29 cellular contexts compared by ENCODE assay signal in genomic region chr16:67068212-67068753, GRCh38. TPM values are rescaled to one million over a fixed set of nuclear protein-coding genes. Genes with fewer than 3 reads are reported as not detected.
DNase-seq lines count a peak whose midpoint lies in the region; ATAC-seq, FAIRE-seq and TF ChIP-seq lines count a peak whose summit lies in the region.
"Had no signal": no experiment of that assay in that cellular context is flagged by ENCODE, and none has a peak within 500 bp of the region (broad histone marks: within the 10 kb centered on the region; RNA-seq: fewer than 3 reads in every experiment).

No MANE protein-coding gene starts in this region.

- H3K36me3 ChIP-seq in K562 (ENCODE audit: control insufficient read depth, insufficient read depth, low read length) = peaks cover 47% of the 10 kb centered on the region; the same call in 2 of the 3 replicates
- peaks cover 20 to 50% of the 10 kb centered on the region in 2 experiments for H3K36me3 ChIP-seq in mesenchymal stem cell (ENCODE audit: control insufficient read depth in 1 of 2, insufficient read depth in 2 of 2, low read depth in 1 of 2, low read length in 2 of 2)

- H2BK12ac ChIP-seq in mesenchymal stem cell (ENCODE audit: low read length in 2 of 2) = no peak overlapping the region

- H3K18ac ChIP-seq in mesenchymal stem cell (ENCODE audit: low read depth in 1 of 2, low read length in 2 of 2) = no peak overlapping the region

- 84% methylated on average over 2 of the region's 2 CpGs for WGBS in K562 (ENCODE audit: insufficient coverage, low coverage, missing lambda C conversion rate)
- 91% methylated on average over 1 of the region's 2 CpGs for WGBS in mesenchymal stem cell

- no peak for TF ChIP-seq RAD21 in K562 (CRISPR knock-in tag; conservative IDR thresholded peaks at IDR 0.05 in 1 of 2, IDR thresholded peaks at IDR 0.05 in 1 of 2)

- no peaks in the 10 kb centered on the region for H3K9me3 Mint-ChIP-seq in HFFc6
- no peaks in the 10 kb centered on the region for H3K9me3 Mint-ChIP-seq in stimulated activated naive CD8-positive, alpha-beta T cell treated with anti-CD3 and anti-CD28 coated beads, Interleukin-15, amount 100 ng/mL, for 72 hours
- H3K9me3 Mint-ChIP-seq: activated naive CD8-positive, alpha-beta T cell treated with anti-CD3 and anti-CD28 coated beads for 36 hours; activated T-helper 2 cell treated with anti-CD3 and anti-CD28 coated beads, Interferon-gamma antibody, Interleukin-2, Interleukin-4, amounts not matched to agents 10 μg/mL and 5 μg/mL and 100 μg/mL, durations not matched to agents 14 hours and 24 hours and 36 hours; CD14-positive monocyte; naive thymus-derived CD4-positive, alpha-beta T cell; stimulated activated effector memory CD8-positive, alpha-beta T cell treated with anti-CD3 and anti-CD28 coated beads, Interleukin-12 subunit alpha, Interleukin-12 subunit beta, amount 100 ng/mL, for 72 hours; WTC11 had no signal

- no peak for TF ChIP-seq POLR2A in K562 (conservative IDR thresholded peaks at IDR 0.05)

- intact Hi-C loops in K562 (cut with micrococcal nuclease) = no loop called here

- no peak overlapping the region for H2BK120ac ChIP-seq in mesenchymal stem cell (ENCODE audit: low read depth, low read length)

- no peak for FAIRE-seq in K562 (lab: Jason Lieb, UNC)
- FAIRE-seq: G401.6 had no signal

- no peak overlapping the region for H3K4me3 Mint-ChIP-seq in HFFc6
- no peak overlapping the region for H3K4me3 Mint-ChIP-seq in stimulated activated naive CD8-positive, alpha-beta T cell treated with anti-CD3 and anti-CD28 coated beads, Interleukin-15, amount 100 ng/mL, for 72 hours
- H3K4me3 Mint-ChIP-seq: activated naive CD8-positive, alpha-beta T cell treated with anti-CD3 and anti-CD28 coated beads for 36 hours; CD14-positive monocyte; naive thymus-derived CD4-positive, alpha-beta T cell; stimulated activated effector memory CD8-positive, alpha-beta T cell treated with anti-CD3 and anti-CD28 coated beads, Interleukin-12 subunit alpha, Interleukin-12 subunit beta, amount 100 ng/mL, for 72 hours; WTC11 had no signal

- H3K27me3 ChIP-seq in K562 (ENCODE audit: control insufficient read depth in 2 of 2, insufficient read depth in 2 of 2, low read length in 2 of 2) (no peaks in the 10 kb centered on the region), mesenchymal stem cell (ENCODE audit: control insufficient read depth in 1 of 2, insufficient read depth in 1 of 2, low read length in 2 of 2) (no peaks in the 10 kb centered on the region)
- H3K27me3 ChIP-seq: spleen, vagina had no signal

- peaks cover 23% of the 10 kb centered on the region for H3K79me1 ChIP-seq in mesenchymal stem cell (replicated peaks; ENCODE audit: low read length, poor library complexity, severe bottlenecking)

- H3K4ac ChIP-seq in mesenchymal stem cell (ENCODE audit: low read depth in 1 of 2, low read length in 2 of 2) = no peak overlapping the region

- DNase-seq in Caki2 (ENCODE audit: low read depth) (peak; percentile 4), HFFc6 (peak; percentile 55), K562 (ENCODE audit: extremely low read depth in 1 of 4, low spot score in 3 of 4) (no peak), mesenchymal stem cell (peak; percentile 33), NOMO-1 treated with dmso at 0.1 percent for 144 hours (lab: John Stamatoyannopoulos, UW; ENCODE audit: unreplicated experiment) (no peak), medulla oblongata (ENCODE audit: extremely low spot score) (no peak)
- DNase-seq in stimulated activated naive CD8-positive, alpha-beta T cell treated with anti-CD3 and anti-CD28 coated beads, Interleukin-15, amount 100 ng/mL, for 72 hours = no peak
- DNase-seq: activated CD4-positive, alpha-beta T cell treated with anti-CD3 and anti-CD28 coated beads, Interleukin-2, amount 50 U/mL, for 4 hours; activated CD8-positive, alpha-beta memory T cell treated with anti-CD3 and anti-CD28 coated beads, Interleukin-2, amount 50 U/mL, for 4 hours; activated naive CD8-positive, alpha-beta T cell treated with anti-CD3 and anti-CD28 coated beads for 36 hours; cerebellar nuclear complex; foreskin melanocyte; Karpas-422; naive thymus-derived CD4-positive, alpha-beta T cell; NCI-H1092; NCI-H187 treated with DMSO at 0.1 percent for 48 hours; NCI-H748 treated with DMSO at 0.1 percent for 48 hours; retina; SK-N-SH; spleen; stimulated activated CD4-positive, alpha-beta T cell treated with anti-CD3 and anti-CD28 coated beads, Interleukin-2, amount 100 ng/mL, for 48 hours; T-helper 9 cell had no signal

- no peak overlapping the region for H2BK5ac ChIP-seq in mesenchymal stem cell (ENCODE audit: low read depth, low read length, poor library complexity, severe bottlenecking)

- H3K27ac ChIP-seq in K562 (ENCODE audit: extremely low read depth, low read depth, low read length) (no peak overlapping the region), mesenchymal stem cell (ENCODE audit: low read length, poor library complexity, severe bottlenecking) (no peak overlapping the region)
- H3K27ac ChIP-seq: spleen, vagina had no signal

- H3K4me2 ChIP-seq in K562 (ENCODE audit: insufficient read depth, low read length) (no peak overlapping the region), mesenchymal stem cell (ENCODE audit: low read length, poor library complexity, severe bottlenecking) (no peak overlapping the region)
- H3K4me2 ChIP-seq: SK-N-SH had no signal

- H3K23ac ChIP-seq in mesenchymal stem cell (ENCODE audit: low read length in 2 of 2) = no peak overlapping the region

- no peak overlapping the region for H3K4me3 ChIP-seq in K562
- H3K4me3 ChIP-seq in mesenchymal stem cell (ENCODE audit: insufficient read depth in 1 of 2, low read depth in 1 of 2, low read length in 2 of 2) = no peak overlapping the region
- H3K4me3 ChIP-seq: spleen, vagina had no signal

- H3K36me3 Mint-ChIP-seq in HFFc6 (ENCODE audit: low read depth) = peaks cover 22% of the 10 kb centered on the region

- H3K4me1 Mint-ChIP-seq in HFFc6 (ENCODE audit: low read depth) = peaks cover 21% of the 10 kb centered on the region
- H3K4me1 Mint-ChIP-seq in stimulated activated naive CD8-positive, alpha-beta T cell treated with anti-CD3 and anti-CD28 coated beads, Interleukin-15, amount 100 ng/mL, for 72 hours = peaks cover under 1% of the 10 kb centered on the region
- H3K4me1 Mint-ChIP-seq: CD14-positive monocyte, WTC11 had no signal

- no peaks in the 10 kb centered on the region for H3K27me3 Mint-ChIP-seq in HFFc6 (ENCODE audit: insufficient read depth)
- H3K27me3 Mint-ChIP-seq in stimulated activated naive CD8-positive, alpha-beta T cell treated with anti-CD3 and anti-CD28 coated beads, Interleukin-15, amount 100 ng/mL, for 72 hours = no peaks in the 10 kb centered on the region
- H3K27me3 Mint-ChIP-seq: activated naive CD8-positive, alpha-beta T cell treated with anti-CD3 and anti-CD28 coated beads for 36 hours; naive thymus-derived CD4-positive, alpha-beta T cell had no signal

- no peak overlapping the region for H4K91ac ChIP-seq in mesenchymal stem cell (ENCODE audit: low read length)

- in situ Hi-C loops in Caki2 (cut with HindIII; ENCODE audit: low pct_unique_long_range_greater_than_20kb, low sequenced_read_pairs) = no loop called here
- in situ Hi-C loops in K562 (cut with MboI) = no loop called here

- H3K4me1 ChIP-seq in K562 (replicated peaks in 1 of 2; ENCODE audit: control insufficient read depth in 2 of 2, insufficient read depth in 2 of 2, low read length in 2 of 2) (peaks cover 0 to under 1% of the 10 kb centered on the region in 2 experiments; a peak in 1 of 5 replicates), mesenchymal stem cell (ENCODE audit: control insufficient read depth, insufficient read depth, low read depth, low read length) (no peaks in the 10 kb centered on the region)
- H3K4me1 ChIP-seq: vagina had no signal

- H3K14ac ChIP-seq in mesenchymal stem cell (ENCODE audit: low read length in 2 of 2) = no peak overlapping the region

- H3K9me1 ChIP-seq in K562 (ENCODE audit: control insufficient read depth, insufficient read depth, low read length) = no peaks in the 10 kb centered on the region

- H2AK5ac ChIP-seq in mesenchymal stem cell (ENCODE audit: low read length, severe bottlenecking) = no peak overlapping the region

- TF ChIP-seq EP300 in K562 (IDR thresholded peaks at IDR 0.05; ENCODE audit: low read length) = no peak

- peak overlapping the region; percentile 20 for H3K27ac Mint-ChIP-seq in HFFc6
- peak overlapping the region in 1 of 2 donors; percentile 34 for H3K27ac Mint-ChIP-seq in stimulated activated naive CD8-positive, alpha-beta T cell treated with anti-CD3 and anti-CD28 coated beads, Interleukin-15, amount 100 ng/mL, for 72 hours
- H3K27ac Mint-ChIP-seq: activated naive CD8-positive, alpha-beta T cell treated with anti-CD3 and anti-CD28 coated beads for 36 hours; CD14-positive monocyte; stimulated activated effector memory CD8-positive, alpha-beta T cell treated with anti-CD3 and anti-CD28 coated beads, Interleukin-12 subunit alpha, Interleukin-12 subunit beta, amount 100 ng/mL, for 72 hours; WTC11 had no signal

- no TSS peak for BruUV-seq in K562 (replicated peaks; lab: Mats Ljungman, UMichigan)

- H3K9ac ChIP-seq in K562 (ENCODE audit: insufficient read depth in 1 of 2, low read depth in 2 of 2, low read length in 2 of 2) = no peak overlapping the region
- H3K9ac ChIP-seq in mesenchymal stem cell (ENCODE audit: low read length) = no peak overlapping the region
- H3K9ac ChIP-seq: SK-N-SH had no signal

- H4K20me1 ChIP-seq in K562 (replicated peaks; ENCODE audit: control insufficient read depth, insufficient read depth, low read length) = no peaks in the 10 kb centered on the region

- POLR2A ChIA-PET in K562 (lab: Yijun Ruan, JAX) = interaction anchor here (0.6 to 1.4 kb wide), 2 partner anchors 10 to 20 kb away, joined by 4 read pairs; no protein-coding TSS in a partner anchor

- TF ChIP-seq CTCF in HFFc6 (IDR thresholded peaks at IDR 0.05) = no peak
- no peak for TF ChIP-seq CTCF in K562 (IDR thresholded peaks at IDR 0.05 in 2 of 3, conservative IDR thresholded peaks at IDR 0.05 in 1 of 3; ENCODE audit: insufficient read depth in 2 of 3, low read depth in 1 of 3, low read length in 3 of 3)

- ATAC-seq in K562 = no peak
- ATAC-seq in stimulated activated naive CD8-positive, alpha-beta T cell treated with anti-CD3 and anti-CD28 coated beads, Interleukin-15, amount 100 ng/mL, for 72 hours = no peak
- no peak for ATAC-seq in HG03196 (IDR thresholded peaks at IDR 0.05; ENCODE audit: unreplicated experiment)
- ATAC-seq: naive thymus-derived CD4-positive, alpha-beta T cell; stimulated activated effector memory CD8-positive, alpha-beta T cell treated with anti-CD3 and anti-CD28 coated beads, Interleukin-12 subunit alpha, Interleukin-12 subunit beta, amount 100 ng/mL, for 72 hours; WTC11 had no signal

- H3K79me2 ChIP-seq in K562 (ENCODE audit: control insufficient read depth, insufficient read depth, low read length) = peaks cover 10% of the 10 kb centered on the region

- H3K9me3 ChIP-seq in K562 (replicated peaks; ENCODE audit: control insufficient read depth, insufficient read depth, low read depth, low read length) = no peaks in the 10 kb centered on the region
- H3K9me3 ChIP-seq in mesenchymal stem cell (ENCODE audit: control insufficient read depth, low read length) = no peaks in the 10 kb centered on the region
- H3K9me3 ChIP-seq: SK-N-SH, spleen, vagina had no signal

- CTCF ChIA-PET in K562 (lab: Yijun Ruan, JAX; ENCODE audit: low intra/inter-chr PET ratio) = no interaction called here

- H4K8ac ChIP-seq in mesenchymal stem cell (ENCODE audit: low read length) = no peak overlapping the region

- H2BK15ac ChIP-seq in mesenchymal stem cell (ENCODE audit: low read depth, poor library complexity, severe bottlenecking) = no peak overlapping the region

- no peak overlapping the region for H2AFZ ChIP-seq in K562 (ENCODE audit: low read depth, low read length)
- no peak overlapping the region for H2AFZ ChIP-seq in mesenchymal stem cell (ENCODE audit: low read depth, low read length)

RNA-seq across cellular contexts. Expression of gene CBFB, which starts 39.3 kb away (rescaled TPM):
- total RNA-seq in Caki2 (2014; rRNA removed; shearing (Covaris generic); ENCODE audit: low replicate concordance) = 8.2 and 15.5 TPM in 2 replicates
- 10 to 100 TPM; 55.2 to 84.4 (median 69.5) TPM for total RNA-seq in HFFc6 (2021; fragmentation: NEBNext Ultra II Directional; extraction: Animal tissue kit (Norgen Biotek cat#: 25700))
- 33.0 and 62.9 TPM in 2 replicates for total RNA-seq in K562 (2011; cell fraction: chromatin; rRNA removed; ENCODE audit: low replicate concordance)
- total RNA-seq in K562 (2011; cell fraction: nucleolus; rRNA removed) = 18.7 and 27.0 TPM in 2 replicates
- 39.3 and 60.0 TPM in 2 replicates for total RNA-seq in K562 (2011; cell fraction: nucleoplasm; rRNA removed)
- total RNA-seq in K562 (2014; rRNA removed) (96.0 and 112 TPM in 2 replicates), K562 (2014; rRNA removed; fragmentation: Illumina TruSeq; extraction: Trizol) (66.5 and 77.2 TPM in 2 replicates), K562 (2015; rRNA removed; fragmentation: Illumina TruSeq; extraction: Trizol) (82.4 and 82.7 TPM in 2 replicates), K562 (2021) (78.4 and 79.1 TPM in 2 replicates)
- polyA plus RNA-seq in K562 (2011; rRNA removed) (39.5 and 51.6 TPM in 2 replicates), K562 (2014; fragmentation: Illumina TruSeq; extraction: Trizol) (63.9 and 69.6 TPM in 2 replicates), K562 (2014; fragmentation: Nextera tagmentation; extraction: Ambion mirVana) (10 to 100 TPM; 22.0 to 40.7 TPM), K562 (2014; rRNA removed) (43.2 and 63.6 TPM in 2 replicates)
- 13.4 and 25.1 TPM in 2 replicates for polyA plus RNA-seq in K562 (2011; cell fraction: cytosol; rRNA removed)
- 11.6 and 16.0 TPM in 2 replicates for polyA plus RNA-seq in K562 (2011; cell fraction: nucleus; rRNA removed)
- 45.5 and 88.1 TPM in 2 replicates for polyA plus RNA-seq in K562 (2012)
- 128 and 129 TPM in 2 replicates for polyA minus RNA-seq in K562 (2011; rRNA and poly(A)+ RNA removed)
- 49.1 and 63.1 TPM in 2 replicates for polyA minus RNA-seq in K562 (2011; cell fraction: cytosol; rRNA and poly(A)+ RNA removed)
- 13.6 and 20.1 TPM in 2 replicates for polyA minus RNA-seq in K562 (2011; cell fraction: nucleus; rRNA and poly(A)+ RNA removed)
- polyA plus RNA-seq in mesenchymal stem cell (2013, experiment 1 of 2) = 37.0 TPM
- 40.1 TPM for polyA plus RNA-seq in mesenchymal stem cell (2013, experiment 2 of 2)

RNA-seq across cellular contexts. Expression of gene PHAF1, which starts 41.5 kb away (rescaled TPM):
- total RNA-seq in Caki2 (2014; rRNA removed; shearing (Covaris generic); ENCODE audit: low replicate concordance) = 10.3 and 12.0 TPM in 2 replicates
- 10 to 100 TPM in 5 of 6 experiments, 1 to 10 TPM in 1; 10.0 to 13.8 (median 11.8) TPM for total RNA-seq in HFFc6 (2021; fragmentation: NEBNext Ultra II Directional; extraction: Animal tissue kit (Norgen Biotek cat#: 25700))
- 97.0 and 121 TPM in 2 replicates for total RNA-seq in K562 (2011; cell fraction: chromatin; rRNA removed; ENCODE audit: low replicate concordance)
- 54.0 and 57.9 TPM in 2 replicates for total RNA-seq in K562 (2011; cell fraction: nucleolus; rRNA removed)
- 82.9 and 126 TPM in 2 replicates for total RNA-seq in K562 (2011; cell fraction: nucleoplasm; rRNA removed)
- 13.8 and 19.7 TPM in 2 replicates for total RNA-seq in K562 (2014; rRNA removed)
- 12.9 and 13.5 TPM in 2 replicates for total RNA-seq in K562 (2014; rRNA removed; fragmentation: Illumina TruSeq; extraction: Trizol)
- total RNA-seq in K562 (2015; rRNA removed; fragmentation: Illumina TruSeq; extraction: Trizol) = 13.1 and 15.7 TPM in 2 replicates
- 13.8 and 14.1 TPM in 2 replicates for total RNA-seq in K562 (2021)
- 25.4 and 30.6 TPM in 2 replicates for polyA plus RNA-seq in K562 (2011; rRNA removed)
- polyA plus RNA-seq in K562 (2011; cell fraction: cytosol; rRNA removed) = 17.8 and 22.0 TPM in 2 replicates
- polyA plus RNA-seq in K562 (2011; cell fraction: nucleus; rRNA removed) = 54.6 and 63.5 TPM in 2 replicates
- polyA plus RNA-seq in K562 (2012) = 10.0 and 12.1 TPM in 2 replicates
- polyA plus RNA-seq in K562 (2014; fragmentation: Illumina TruSeq; extraction: Trizol) = 14.9 and 19.6 TPM in 2 replicates
- polyA plus RNA-seq in K562 (2014; fragmentation: Nextera tagmentation; extraction: Ambion mirVana) = 1 to 10 TPM; 5.1 to 7.6 TPM
- 11.3 and 15.0 TPM in 2 replicates for polyA plus RNA-seq in K562 (2014; rRNA removed)
- 33.5 and 33.7 TPM in 2 replicates for polyA minus RNA-seq in K562 (2011; rRNA and poly(A)+ RNA removed)
- polyA minus RNA-seq in K562 (2011; cell fraction: cytosol; rRNA and poly(A)+ RNA removed) = 16.2 and 19.0 TPM in 2 replicates
- 21.9 and 37.4 TPM in 2 replicates for polyA minus RNA-seq in K562 (2011; cell fraction: nucleus; rRNA and poly(A)+ RNA removed)
- polyA plus RNA-seq in mesenchymal stem cell (2013, experiment 1 of 2) = 13.6 TPM
- polyA plus RNA-seq in mesenchymal stem cell (2013, experiment 2 of 2) = 13.0 TPM

Comparison
In these comparisons a context has a peak if more than half of its experiments do, and no peak if none do; other contexts are left out.
1. DNase-seq: peak in Caki2 (single experiment), HFFc6 (single experiment) and mesenchymal stem cell (single experiment); none in K562 (0 of 4), NOMO-1 treated with dmso at 0.1 percent for 144 hours (single experiment), stimulated activated naive CD8-positive, alpha-beta T cell treated with anti-CD3 and anti-CD28 coated beads, Interleukin-15, amount 100 ng/mL, for 72 hours (0 of 2) and medulla oblongata (single experiment).